8 cellular contexts compared by ENCODE assay signal in genomic region chr19:58229255-58229639, GRCh38. TPM values are rescaled to one million over a fixed set of nuclear protein-coding genes. Genes with fewer than 3 reads are reported as not detected.
DNase-seq lines count a peak whose midpoint lies in the region; ATAC-seq and TF ChIP-seq lines count a peak whose summit lies in the region.

No MANE protein-coding gene starts in this region.

- H3K4me2 ChIP-seq in BLaER1 (peak overlapping the region; percentile 95), neural cell (ENCODE audit: low read length) (no peak overlapping the region)

- H3K27me3 Mint-ChIP-seq in activated CD4-positive, alpha-beta memory T cell treated with anti-CD3 and anti-CD28 coated beads, Interleukin-2, amount 10 ng/mL, durations not matched to agents 7 days and 5 days: no peaks in the 10 kb centered on the region

- no peak for TF ChIP-seq EP300 in neural cell (conservative IDR thresholded peaks at IDR 0.05; ENCODE audit: poor library complexity, severe bottlenecking)

- TF ChIP-seq CTCF in fibroblast of mammary gland (conservative IDR thresholded peaks at IDR 0.05; ENCODE audit: control insufficient read depth, insufficient read depth, low read depth, low read length) (peak; percentile 45), neural cell (IDR thresholded peaks at IDR 0.05; ENCODE audit: poor library complexity, severe bottlenecking) (no peak)

- POLR2A ChIA-PET in activated CD4-positive, alpha-beta memory T cell treated with anti-CD3 and anti-CD28 coated beads, Interleukin-2, amount 10 ng/mL, durations not matched to agents 7 days and 5 days (lab: Charles Lee): interaction anchor here (0.5 to 2.7 kb wide), 11 partner anchors 46 to 325 kb away, joined by 3 to 22 read pairs (median 4); partner anchors contain the start of genes CHMP2A, ZBTB45, ZNF274 and ZNF417

- H3K9ac ChIP-seq in BLaER1: peak overlapping the region; percentile 90
- H3K9ac ChIP-seq in neural cell (ENCODE audit: low read length): peak overlapping the region; percentile 66

- H3K79me2 ChIP-seq in neural cell (replicated peaks; ENCODE audit: insufficient read depth, low read length): no peaks in the 10 kb centered on the region

- no peaks in the 10 kb centered on the region for H3F3A ChIP-seq in neural cell (ENCODE audit: insufficient read depth, low read length, poor library complexity, severe bottlenecking)

- H3K4me1 Mint-ChIP-seq in activated CD4-positive, alpha-beta memory T cell treated with anti-CD3 and anti-CD28 coated beads, Interleukin-2, amount 10 ng/mL, durations not matched to agents 7 days and 5 days: peaks cover 36% of the 10 kb centered on the region

- H3K4me3 ChIP-seq in BLaER1 (peak overlapping the region; percentile 90), fibroblast of mammary gland (ENCODE audit: control insufficient read depth, low read depth, low read length) (peak overlapping the region; percentile 77), neural cell (ENCODE audit: low read length) (peak overlapping the region; percentile 72)

- H3K4me1 ChIP-seq in BLaER1: peaks cover 29% of the 10 kb centered on the region

- no peak overlapping the region for H2AFZ ChIP-seq in neural cell (ENCODE audit: low read depth, low read length)

- peaks cover 67% of the 10 kb centered on the region for H3K36me3 Mint-ChIP-seq in activated CD4-positive, alpha-beta memory T cell treated with anti-CD3 and anti-CD28 coated beads, Interleukin-2, amount 10 ng/mL, durations not matched to agents 7 days and 5 days (ENCODE audit: low read depth)

- ATAC-seq in HG02763 (IDR thresholded peaks at IDR 0.05; ENCODE audit: unreplicated experiment) (peak; percentile 13), HG03342 (IDR thresholded peaks at IDR 0.05; ENCODE audit: unreplicated experiment) (no peak)

- H3K27ac ChIP-seq in BLaER1 (peak overlapping the region; percentile 92), neural cell (ENCODE audit: low read length) (no peak overlapping the region)

- DNase-seq in activated CD4-positive, alpha-beta memory T cell treated with anti-CD3 and anti-CD28 coated beads, Interleukin-2, amount 10 ng/mL, durations not matched to agents 7 days and 5 days: peak; percentile 36
- peak; percentile 49 for DNase-seq in fibroblast of mammary gland (ENCODE audit: low read depth)
- no peak for DNase-seq in GDM1 (lab: John Stamatoyannopoulos, UW)
- DNase-seq in NCI-H1436 (lab: John Stamatoyannopoulos, UW): no peak

- H3K27me3 ChIP-seq in BLaER1 (no peaks in the 10 kb centered on the region), neural cell (ENCODE audit: insufficient read depth, low read depth, low read length) (no peaks in the 10 kb centered on the region)

- H3K4me3 Mint-ChIP-seq in activated CD4-positive, alpha-beta memory T cell treated with anti-CD3 and anti-CD28 coated beads, Interleukin-2, amount 10 ng/mL, durations not matched to agents 7 days and 5 days: peak overlapping the region; percentile 83

- H3K27ac Mint-ChIP-seq in activated CD4-positive, alpha-beta memory T cell treated with anti-CD3 and anti-CD28 coated beads, Interleukin-2, amount 10 ng/mL, durations not matched to agents 7 days and 5 days: peak overlapping the region; percentile 80

- CTCF ChIA-PET in activated CD4-positive, alpha-beta memory T cell treated with anti-CD3 and anti-CD28 coated beads, Interleukin-2, amount 10 ng/mL, durations not matched to agents 7 days and 5 days (lab: Charles Lee): interaction anchor here (1.1 to 1.3 kb wide), 2 partner anchors 76 to 102 kb away, joined by 3 to 4 read pairs; partner anchors contain the start of gene ERVK3-1

- H3K9me2 ChIP-seq in neural cell (ENCODE audit: insufficient read depth, low read length): no peaks in the 10 kb centered on the region

- no peak for TF ChIP-seq RAD21 in neural cell (conservative IDR thresholded peaks at IDR 0.05)

- peaks cover 50% of the 10 kb centered on the region for H3K36me3 ChIP-seq in BLaER1
- peaks cover 12% of the 10 kb centered on the region for H3K36me3 ChIP-seq in neural cell (ENCODE audit: insufficient read depth, low read length)

- peaks cover 49% of the 10 kb centered on the region for H3K9me3 Mint-ChIP-seq in activated CD4-positive, alpha-beta memory T cell treated with anti-CD3 and anti-CD28 coated beads, Interleukin-2, amount 10 ng/mL, durations not matched to agents 7 days and 5 days

- H3K9me3 ChIP-seq in BLaER1: peaks cover 79% of the 10 kb centered on the region
- peaks cover 30% of the 10 kb centered on the region for H3K9me3 ChIP-seq in neural cell (ENCODE audit: low read length)

- H4K20me1 ChIP-seq in BLaER1: no peaks in the 10 kb centered on the region; the same call in 1 of the 2 replicates
- H4K20me1 ChIP-seq in neural cell (ENCODE audit: insufficient read depth): no peaks in the 10 kb centered on the region

TF ChIP-seq in neural cell, 6 proteins besides CTCF, POLR2A, EP300 and RAD21:
- TF ChIP-seq MXI1 (conservative IDR thresholded peaks at IDR 0.05; ENCODE audit: poor library complexity, severe bottlenecking) (no peak), EZH2 (IDR thresholded peaks at IDR 0.05; ENCODE audit: borderline replicate concordance, insufficient read depth, low read length, poor library complexity, severe bottlenecking) (no peak), TAF1 (IDR thresholded peaks at IDR 0.05; ENCODE audit: low read depth) (no peak), SMC3 (conservative IDR thresholded peaks at IDR 0.05; ENCODE audit: poor library complexity) (no peak), POLR2AphosphoS5 (IDR thresholded peaks at IDR 0.05) (no peak), REST (IDR thresholded peaks at IDR 0.05; ENCODE audit: borderline replicate concordance) (no peak)

RNA-seq across cellular contexts. Expression of gene ZNF544, which starts 0.5 kb away (rescaled TPM):
- total RNA-seq in activated CD4-positive, alpha-beta memory T cell treated with anti-CD3 and anti-CD28 coated beads, Interleukin-2, amount 10 ng/mL, durations not matched to agents 7 days and 5 days: 10 to 100 TPM; 47.5 to 50.0 TPM
- polyA plus RNA-seq in neural cell: 22.7 and 50.1 TPM in 2 replicates
- polyA minus RNA-seq in neural cell: 32.6 and 35.1 TPM in 2 replicates

RNA-seq across cellular contexts. Expression of gene ZNF274, which starts 46.4 kb away (rescaled TPM):
- total RNA-seq in activated CD4-positive, alpha-beta memory T cell treated with anti-CD3 and anti-CD28 coated beads, Interleukin-2, amount 10 ng/mL, durations not matched to agents 7 days and 5 days: 10 to 100 TPM; 27.0 to 29.2 TPM
- 46.4 and 47.2 TPM in 2 replicates for polyA plus RNA-seq in neural cell
- polyA minus RNA-seq in neural cell: 57.5 and 67.4 TPM in 2 replicates

RNA-seq across cellular contexts. Expression of gene ZNF8, which starts 49.5 kb away (rescaled TPM):
- 1 to 10 TPM; 4.5 TPM for total RNA-seq in activated CD4-positive, alpha-beta memory T cell treated with anti-CD3 and anti-CD28 coated beads, Interleukin-2, amount 10 ng/mL, durations not matched to agents 7 days and 5 days
- 5.5 and 6.4 TPM in 2 replicates for polyA plus RNA-seq in neural cell
- polyA minus RNA-seq in neural cell: 26.8 and 29.9 TPM in 2 replicates

Comparison
In these comparisons a context has a peak if more than half of its experiments do, and no peak if none do; other contexts are left out.
1. DNase-seq: peak in activated CD4-positive, alpha-beta memory T cell treated with anti-CD3 and anti-CD28 coated beads, Interleukin-2, amount 10 ng/mL, durations not matched to agents 7 days and 5 days (single experiment) and fibroblast of mammary gland (single experiment); none in GDM1 (single experiment) and NCI-H1436 (single experiment).
2. Peak in every context shown above with its lines, with median percentiles within 50 percentile points of each other: H3K4me3 ChIP-seq.